Comparison of ENCODE assay signal across 8 cellular contexts in genomic region chr2:42100696-42101585, GRCh38. TPM values are rescaled to one million over a fixed set of nuclear protein-coding genes. Genes with fewer than 3 reads are reported as not detected.
DNase-seq lines count a peak whose midpoint lies in the region; ATAC-seq, FAIRE-seq and TF ChIP-seq lines count a peak whose summit lies in the region.

No MANE protein-coding gene starts in this region.

- RAD21 ChIA-PET in GM12878 (lab: Charles Lee; ENCODE audit: unreplicated experiment), result interaction anchor here (0.8 to 7.2 kb wide), 4 partner anchors 32 to 94 kb away, joined by 3 to 64 read pairs (median 4); no protein-coding TSS in a partner anchor

- H3K27me3 ChIP-seq in GM12878 (replicated peaks in 1 of 2; ENCODE audit: control insufficient read depth in 2 of 2, insufficient read depth in 2 of 2, low read length in 1 of 2), result no peaks in the 10 kb centered on the region

- H3K27me3 Mint-ChIP-seq in T-cell, result no peaks in the 10 kb centered on the region

- 33% methylated on average over 49 of the region's 68 CpGs for WGBS in GM12878 (ENCODE audit: insufficient coverage, insufficient replicate concordance, low lambda C conversion rate, missing lambda C conversion rate)

- H3K27ac ChIP-seq in GM12878 (ENCODE audit: control insufficient read depth, insufficient read depth), result peak overlapping the region; percentile 94

- ATAC-seq in T-cell (replicated peaks in 1 of 4) (peak; percentile 10 to 21 (median 10)), GM12878 (peak; percentile 25)

- H3K79me2 ChIP-seq in GM12878 (ENCODE audit: control insufficient read depth, insufficient read depth, low read length), result peaks cover 2% of the 10 kb centered on the region; the same call in 1 of the 2 replicates

- TF ChIP-seq RAD21 in GM12878 (IDR thresholded peaks at IDR 0.05; ENCODE audit: insufficient read depth, low read depth, low read length), result no peak

- no peaks in the 10 kb centered on the region for H4K20me1 ChIP-seq in GM12878 (ENCODE audit: control insufficient read depth, insufficient read depth)

- FAIRE-seq in GM12878 (lab: Jason Lieb, UNC), result no peak

- no peaks in the 10 kb centered on the region for H3K36me3 ChIP-seq in GM12878 (ENCODE audit: control insufficient read depth in 2 of 2, insufficient read depth in 2 of 2, low read length in 1 of 2)

- H3K9ac ChIP-seq in GM12878 (ENCODE audit: control insufficient read depth, insufficient read depth, low read length), result peak overlapping the region; percentile 83

- peaks cover 0 to 6% (median 4%) of the 10 kb centered on the region in 3 donors for H3K9me3 Mint-ChIP-seq in T-cell

- BruUV-seq in GM12878 (replicated peaks; lab: Mats Ljungman, UMichigan), result no TSS peak

- no peak for TF ChIP-seq EP300 in GM12878 (IDR thresholded peaks at IDR 0.05; ENCODE audit: borderline replicate concordance in 1 of 2, control insufficient read depth in 1 of 2, low read depth in 2 of 2, low read length in 2 of 2)

- peak overlapping the region; percentile 43 for H2AFZ ChIP-seq in GM12878 (ENCODE audit: control insufficient read depth, low read depth, low read length)

- no peaks in the 10 kb centered on the region; the same call in 2 of the 3 replicates for H3K9me3 ChIP-seq in GM12878 (replicated peaks; ENCODE audit: control insufficient read depth, insufficient read depth, low read length)

- SMC1A ChIA-PET in GM12878 (lab: Charles Lee; ENCODE audit: uncharacterized antibody, unreplicated experiment), result interaction anchor here (0.7 to 7.5 kb wide), 8 partner anchors 25 to 259 kb away, joined by 3 to 95 read pairs (median 8); no protein-coding TSS in a partner anchor

- peak; percentile 56 for DNase-seq in CD1c-positive myeloid dendritic cell (ENCODE audit: extremely low spot score)
- peak in 32 of 34 experiments; percentile 45 to 75 (median 58) for DNase-seq in T-cell
- DNase-seq in GM12878 (ENCODE audit: low read depth, low spot score), result no peak
- peak; percentile 81 for DNase-seq in iPS-NIHi11 (ENCODE audit: low spot score)
- DNase-seq in stimulated activated CD4-positive, alpha-beta T cell treated with anti-CD3 and anti-CD28 coated beads, Interleukin-1b, Interleukin-23, amount 100 ng/mL, for 1 hour (ENCODE audit: low read depth in 2 of 2), result peak; percentile 30 to 32
- no peak for DNase-seq in HUDEP-2 (lab: John Stamatoyannopoulos, UW; ENCODE audit: unreplicated experiment in 76 of 76)
- no peak for DNase-seq in cerebellar cortex (ENCODE audit: low spot score)
- no peak for DNase-seq in SHP77 treated with DMSO at 0.1 percent for 48 hours (lab: John Stamatoyannopoulos, UW)

- POLR2A ChIA-PET in T-cell (lab: Charles Lee), result interaction anchor here in 1 of 2 donors (0.6 kb wide), 1 partner anchor 71 kb away, joined by 4 read pairs; no protein-coding TSS in a partner anchor
- POLR2A ChIA-PET in GM12878 (lab: Charles Lee), result interaction anchor here (2.1 kb wide), 1 partner anchor 95 kb away, joined by 6 read pairs; no protein-coding TSS in a partner anchor

- H3K4me3 Mint-ChIP-seq in T-cell, result peak overlapping the region; percentile 58 to 83 (median 67)

- intact Hi-C loops in GM12878 (cut with micrococcal nuclease; ENCODE audit: unreplicated experiment), result no loop called here

- CTCF ChIA-PET in T-cell (lab: Charles Lee), result interaction anchor here (0.5 to 1.0 kb wide), 3 partner anchors 23 to 193 kb away, joined by 3 to 5 read pairs (median 4); no protein-coding TSS in a partner anchor
- CTCF ChIA-PET in GM12878 (lab: Yijun Ruan, JAX), result interaction anchor here (0.6 to 11.9 kb wide), 5 partner anchors 32 to 402 kb away, joined by 3 to 186 read pairs (median 7); no protein-coding TSS in a partner anchor

- H3K27ac Mint-ChIP-seq in T-cell, result peak overlapping the region; percentile 88 to 92

- H3K4me3 ChIP-seq in GM12878, result peak overlapping the region; percentile 47; the same call in 1 of the 2 replicates

- TF ChIP-seq CTCF in GM12878 (IDR thresholded peaks at IDR 0.05 in 2 of 3, conservative IDR thresholded peaks at IDR 0.05 in 1 of 3; ENCODE audit: control insufficient read depth in 2 of 3, extremely low read depth in 1 of 3, insufficient read depth in 1 of 3, low read depth in 3 of 3, low read length in 3 of 3), result no peak

- in situ Hi-C loops in GM12878 (cut with MboI), result loop anchor here (5.0 kb wide), 1 partner anchor 71 kb away; no protein-coding TSS in a partner anchor

- peak overlapping the region; percentile 94 for H3K4me2 ChIP-seq in GM12878 (ENCODE audit: control insufficient read depth, insufficient read depth)

- H3K36me3 Mint-ChIP-seq in T-cell, result no peaks in the 10 kb centered on the region

- TF ChIP-seq POLR2A in GM12878 (IDR thresholded peaks at IDR 0.05; ENCODE audit: low read depth, low read length), result peak; percentile 60

- H3K4me1 Mint-ChIP-seq in T-cell, result peaks cover 52 to 57% (median 56%) of the 10 kb centered on the region in 3 donors

- peaks cover 78% of the 10 kb centered on the region for H3K4me1 ChIP-seq in GM12878 (ENCODE audit: control insufficient read depth, insufficient read depth, low read length)

TF ChIP-seq in GM12878, 131 proteins besides CTCF, POLR2A, EP300 and RAD21 (continues in another document):
- TF ChIP-seq TCF7 (IDR thresholded peaks at IDR 0.05; ENCODE audit: borderline replicate concordance) (no peak), NR2C2 (IDR thresholded peaks at IDR 0.05; ENCODE audit: borderline replicate concordance, control insufficient read depth, insufficient read length, low read depth) (no peak), ZNF217 (IDR thresholded peaks at IDR 0.05) (no peak), RELA (IDR thresholded peaks at IDR 0.05; ENCODE audit: borderline replicate concordance, partially characterized antibody) (no peak), TBL1XR1 (IDR thresholded peaks at IDR 0.05; ENCODE audit: low read depth, low read length) (no peak), CBFB (IDR thresholded peaks at IDR 0.05; ENCODE audit: low read depth) (no peak), ATF3 (IDR thresholded peaks at IDR 0.05; ENCODE audit: borderline replicate concordance, extremely low read depth, low read depth, low read length) (no peak), SMARCA5 (IDR thresholded peaks at IDR 0.05) (no peak), NBN (IDR thresholded peaks at IDR 0.05) (no peak), HDGF (IDR thresholded peaks at IDR 0.05) (0 out of 2 replicates have a peak, but pooled peaks have one; percentile 60)
- TF ChIP-seq, protein P1, sequence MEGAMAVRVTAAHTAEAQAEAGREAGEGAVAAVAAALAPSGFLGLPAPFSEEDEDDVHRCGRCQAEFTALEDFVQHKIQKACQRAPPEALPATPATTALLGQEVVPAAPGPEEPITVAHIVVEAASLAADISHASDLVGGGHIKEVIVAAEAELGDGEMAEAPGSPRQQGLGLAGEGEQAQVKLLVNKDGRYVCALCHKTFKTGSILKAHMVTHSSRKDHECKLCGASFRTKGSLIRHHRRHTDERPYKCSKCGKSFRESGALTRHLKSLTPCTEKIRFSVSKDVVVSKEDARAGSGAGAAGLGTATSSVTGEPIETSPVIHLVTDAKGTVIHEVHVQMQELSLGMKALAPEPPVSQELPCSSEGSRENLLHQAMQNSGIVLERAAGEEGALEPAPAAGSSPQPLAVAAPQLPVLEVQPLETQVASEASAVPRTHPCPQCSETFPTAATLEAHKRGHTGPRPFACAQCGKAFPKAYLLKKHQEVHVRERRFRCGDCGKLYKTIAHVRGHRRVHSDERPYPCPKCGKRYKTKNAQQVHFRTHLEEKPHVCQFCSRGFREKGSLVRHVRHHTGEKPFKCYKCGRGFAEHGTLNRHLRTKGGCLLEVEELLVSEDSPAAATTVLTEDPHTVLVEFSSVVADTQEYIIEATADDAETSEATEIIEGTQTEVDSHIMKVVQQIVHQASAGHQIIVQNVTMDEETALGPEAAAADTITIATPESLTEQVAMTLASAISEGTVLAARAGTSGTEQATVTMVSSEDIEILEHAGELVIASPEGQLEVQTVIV (IDR thresholded peaks at IDR 0.05; ENCODE audit: borderline replicate concordance, partially characterized antibody), result no peak
- TF ChIP-seq, protein P2, sequence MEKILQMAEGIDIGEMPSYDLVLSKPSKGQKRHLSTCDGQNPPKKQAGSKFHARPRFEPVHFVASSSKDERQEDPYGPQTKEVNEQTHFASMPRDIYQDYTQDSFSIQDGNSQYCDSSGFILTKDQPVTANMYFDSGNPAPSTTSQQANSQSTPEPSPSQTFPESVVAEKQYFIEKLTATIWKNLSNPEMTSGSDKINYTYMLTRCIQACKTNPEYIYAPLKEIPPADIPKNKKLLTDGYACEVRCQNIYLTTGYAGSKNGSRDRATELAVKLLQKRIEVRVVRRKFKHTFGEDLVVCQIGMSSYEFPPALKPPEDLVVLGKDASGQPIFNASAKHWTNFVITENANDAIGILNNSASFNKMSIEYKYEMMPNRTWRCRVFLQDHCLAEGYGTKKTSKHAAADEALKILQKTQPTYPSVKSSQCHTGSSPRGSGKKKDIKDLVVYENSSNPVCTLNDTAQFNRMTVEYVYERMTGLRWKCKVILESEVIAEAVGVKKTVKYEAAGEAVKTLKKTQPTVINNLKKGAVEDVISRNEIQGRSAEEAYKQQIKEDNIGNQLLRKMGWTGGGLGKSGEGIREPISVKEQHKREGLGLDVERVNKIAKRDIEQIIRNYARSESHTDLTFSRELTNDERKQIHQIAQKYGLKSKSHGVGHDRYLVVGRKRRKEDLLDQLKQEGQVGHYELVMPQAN (conservative IDR thresholded peaks at IDR 0.05), result no peak

RNA-seq across cellular contexts. Expression of gene PKDCC, which starts 53.1 kb away (rescaled TPM):
- total RNA-seq in T-cell (1 to 10 TPM in 2 of 5 donors, under 1 TPM in 2, not detected in 1; 0.29 to 1.3 (median 0.83) TPM), GM12878 (2014; rRNA removed) (4.9 and 5.9 TPM in 2 replicates), GM12878 (2014; rRNA removed; fragmentation: Illumina TruSeq; extraction: Trizol) (4.2 and 5.2 TPM in 2 replicates), GM12878 (2021) (4.3 TPM in 2 replicates)
- not detected in 2 replicates for total RNA-seq in GM12878 (2013; cell fraction: nucleolus; rRNA removed)
- 1.6 TPM for polyA plus RNA-seq in GM12878 (2011; ENCODE audit: low read depth)
- polyA plus RNA-seq in GM12878 (2011; rRNA removed) (0.24 TPM in 1 of 2 replicates, not detected in the other), GM12878 (2014; fragmentation: Illumina TruSeq; extraction: Trizol) (4.0 and 5.6 TPM in 2 replicates), GM12878 (2014; fragmentation: Nextera tagmentation; extraction: Ambion mirVana) (under 1 TPM; 0.13 to 0.16 TPM), GM12878 (2014; rRNA removed) (7.1 and 10.2 TPM in 2 replicates), GM12878 (2016; fragmentation: Nextera tagmentation; extraction: Ambion mirVana) (under 1 TPM; 0.15 to 0.25 TPM)
- 0.17 TPM in 1 of 2 replicates, not detected in the other for polyA plus RNA-seq in GM12878 (2011; cell fraction: cytosol; rRNA removed)
- 0.46 and 0.51 TPM in 2 replicates for polyA plus RNA-seq in GM12878 (2011; cell fraction: nucleus; rRNA removed)
- polyA plus RNA-seq in GM12878 (2012), result 1.8 and 3.6 TPM in 2 replicates
- not detected in 2 replicates for polyA minus RNA-seq in GM12878 (2011; rRNA and poly(A)+ RNA removed)
- polyA minus RNA-seq in GM12878 (2011; cell fraction: cytosol; rRNA and poly(A)+ RNA removed), result not detected in 2 replicates
- polyA minus RNA-seq in GM12878 (2011; cell fraction: nucleus; rRNA and poly(A)+ RNA removed), result 0.77 TPM in 1 of 2 replicates, not detected in the other

Comparison
In these comparisons a context has a peak if more than half of its experiments do, and no peak if none do; other contexts are left out.
1. DNase-seq: peak in CD1c-positive myeloid dendritic cell (single experiment), T-cell (32 of 34), iPS-NIHi11 (single experiment) and stimulated activated CD4-positive, alpha-beta T cell treated with anti-CD3 and anti-CD28 coated beads, Interleukin-1b, Interleukin-23, amount 100 ng/mL, for 1 hour (2 of 2); none in GM12878 (single experiment), HUDEP-2 (0 of 76), cerebellar cortex (single experiment) and SHP77 treated with DMSO at 0.1 percent for 48 hours (single experiment).